In genomic region chr16:25838724-25839186, GRCh38 we compare ENCODE assay signal across 8 cellular contexts.
A peak's percentile ranks its signal among the peaks of the same experiment; 100 is the strongest.
DNase-seq lines count a peak whose midpoint lies in the region; ATAC-seq and TF ChIP-seq lines count a peak whose summit lies in the region.

No MANE protein-coding gene starts in this region.

- intact Hi-C loops in esophagus squamous epithelium (cut with DNase I) = no loop called here

- peaks cover 5% of the 10 kb centered on the region for H3K27me3 Mint-ChIP-seq in CD4-positive, CD25-positive, alpha-beta regulatory T cell
- H3K27me3 Mint-ChIP-seq in naive thymus-derived CD8-positive, alpha-beta T cell = peaks cover 5 to 30% (median 16%) of the 10 kb centered on the region in 5 donors

- TF ChIP-seq CTCF in WI38 (IDR thresholded peaks at IDR 0.05; ENCODE audit: low read depth, low read length) = peak; percentile 75
- TF ChIP-seq CTCF in esophagus squamous epithelium (IDR thresholded peaks at IDR 0.05) = peak; percentile 47 to 72 (median 58)

- no peak overlapping the region for H3K27ac Mint-ChIP-seq in CD4-positive, CD25-positive, alpha-beta regulatory T cell
- H3K27ac Mint-ChIP-seq in naive thymus-derived CD8-positive, alpha-beta T cell = no peak overlapping the region

- H3K4me3 ChIP-seq in CD4-positive, CD25-positive, alpha-beta regulatory T cell (ENCODE audit: low read depth, low read length) = no peak overlapping the region
- H3K4me3 ChIP-seq in H7 (ENCODE audit: insufficient read depth, low read depth, low read length) (no peak overlapping the region), WI38 (ENCODE audit: low read depth, low read length) (no peak overlapping the region), esophagus squamous epithelium (no peak overlapping the region)

- H3K27ac ChIP-seq in CD4-positive, CD25-positive, alpha-beta regulatory T cell (ENCODE audit: insufficient read depth, low read length, poor library complexity, severe bottlenecking) = no peak overlapping the region
- H3K27ac ChIP-seq in esophagus squamous epithelium = no peak overlapping the region

- 2 to 3% methylated on average over 6 of the region's 6 CpGs for WGBS in esophagus squamous epithelium, 2 donors

- H3K4me3 Mint-ChIP-seq in CD4-positive, CD25-positive, alpha-beta regulatory T cell = no peak overlapping the region
- no peak overlapping the region for H3K4me3 Mint-ChIP-seq in naive thymus-derived CD8-positive, alpha-beta T cell

- POLR2A ChIA-PET in naive thymus-derived CD8-positive, alpha-beta T cell (lab: Charles Lee) = no interaction called here

- no peaks in the 10 kb centered on the region for H3K9me3 ChIP-seq in CD4-positive, CD25-positive, alpha-beta regulatory T cell (ENCODE audit: control insufficient read depth in 2 of 2, low read length in 2 of 2)
- H3K9me3 ChIP-seq in esophagus squamous epithelium = no peaks in the 10 kb centered on the region

- H3K36me3 Mint-ChIP-seq in CD4-positive, CD25-positive, alpha-beta regulatory T cell = no peaks in the 10 kb centered on the region
- no peaks in the 10 kb centered on the region for H3K36me3 Mint-ChIP-seq in naive thymus-derived CD8-positive, alpha-beta T cell

- H3K36me3 ChIP-seq in CD4-positive, CD25-positive, alpha-beta regulatory T cell (ENCODE audit: control insufficient read depth, insufficient read depth, low read length) = no peaks in the 10 kb centered on the region
- H3K36me3 ChIP-seq in H7 (replicated peaks; ENCODE audit: control insufficient read depth, insufficient read depth, low read length) = no peaks in the 10 kb centered on the region
- H3K36me3 ChIP-seq in esophagus squamous epithelium = no peaks in the 10 kb centered on the region

- peak in 2 of 3 donors; percentile 45 to 53 for DNase-seq in CD4-positive, CD25-positive, alpha-beta regulatory T cell
- DNase-seq in H7 (peak; percentile 55), NCI-H2227 treated with DMSO at 0.1 percent for 48 hours (lab: John Stamatoyannopoulos, UW) (peak; percentile 70), esophagus squamous epithelium (lab: John Stamatoyannopoulos, UW) (no peak)
- peak in 8 of 10 donors; percentile 1 to 56 (median 15) for DNase-seq in naive thymus-derived CD8-positive, alpha-beta T cell

- no peak for TF ChIP-seq POLR2A in esophagus squamous epithelium (IDR thresholded peaks at IDR 0.05)

- H3K27me3 ChIP-seq in CD4-positive, CD25-positive, alpha-beta regulatory T cell (ENCODE audit: control insufficient read depth, insufficient read depth, low read length) = peaks cover 6% of the 10 kb centered on the region
- H3K27me3 ChIP-seq in H7 (ENCODE audit: control insufficient read depth, insufficient read depth, low read length) (no peaks in the 10 kb centered on the region), esophagus squamous epithelium (no peaks in the 10 kb centered on the region)

- H3K4me1 Mint-ChIP-seq in CD4-positive, CD25-positive, alpha-beta regulatory T cell = peaks cover 0 to 4% (median 2%) of the 10 kb centered on the region in 4 donors
- H3K4me1 Mint-ChIP-seq in naive thymus-derived CD8-positive, alpha-beta T cell = peaks cover 0 to 4% (median 3%) of the 10 kb centered on the region in 4 donors

- H3K9me3 Mint-ChIP-seq in CD4-positive, CD25-positive, alpha-beta regulatory T cell = no peaks in the 10 kb centered on the region
- H3K9me3 Mint-ChIP-seq in naive thymus-derived CD8-positive, alpha-beta T cell = no peaks in the 10 kb centered on the region

- H3K4me1 ChIP-seq in CD4-positive, CD25-positive, alpha-beta regulatory T cell (ENCODE audit: control insufficient read depth, insufficient read depth, low read length, poor library complexity, severe bottlenecking) = peaks cover 5% of the 10 kb centered on the region
- H3K4me1 ChIP-seq in esophagus squamous epithelium = peaks cover 0 to 6% (median 0%) of the 10 kb centered on the region in 3 donors

- no peak for ATAC-seq in CD4-positive, CD25-positive, alpha-beta regulatory T cell (ENCODE audit: low read depth in 2 of 2)
- no peak for ATAC-seq in naive thymus-derived CD8-positive, alpha-beta T cell
- no peak for ATAC-seq in GM19455 (IDR thresholded peaks at IDR 0.05; ENCODE audit: unreplicated experiment)
- ATAC-seq in HG03139 (IDR thresholded peaks at IDR 0.05; ENCODE audit: unreplicated experiment) = no peak
